ENCODE assay signal across 16 cellular contexts in genomic region chr6:128696651-128697391, GRCh38.
DNase-seq lines count a peak whose midpoint lies in the region; TF ChIP-seq lines count a peak whose summit lies in the region.
"Had no signal": no experiment of that assay in that cellular context is flagged by ENCODE, and none has a peak within 500 bp of the region (broad histone marks: within the 10 kb centered on the region; RNA-seq: fewer than 3 reads in every experiment).

No MANE protein-coding gene starts in this region.

- H3K9me3 Mint-ChIP-seq in MCF 10A (ENCODE audit: unreplicated experiment): no peaks in the 10 kb centered on the region
- H3K9me3 Mint-ChIP-seq: activated T-cell treated with anti-CD3 and anti-CD28 coated beads, Interleukin-2, amount 50 U/mL, for 4 hours had no signal

- no TSS peak for BruUV-seq in MCF 10A (replicated peaks; lab: Mats Ljungman, UMichigan)

- H3K4me1 ChIP-seq in breast epithelium (no peaks in the 10 kb centered on the region), SJSA1 (replicated peaks) (peaks cover 10% of the 10 kb centered on the region), right atrium auricular region (no peaks in the 10 kb centered on the region)
- H3K4me1 ChIP-seq: body of pancreas, esophagus muscularis mucosa, SJCRH30, stomach had no signal

- H3K9me3 ChIP-seq in breast epithelium: no peaks in the 10 kb centered on the region
- H3K9me3 ChIP-seq in SJSA1 (replicated peaks): no peaks in the 10 kb centered on the region
- H3K9me3 ChIP-seq in right atrium auricular region: no peaks in the 10 kb centered on the region
- H3K9me3 ChIP-seq: body of pancreas, esophagus muscularis mucosa, SJCRH30, stomach had no signal

- H3K27ac ChIP-seq in breast epithelium (no peak overlapping the region), SJSA1 (peak overlapping the region; percentile 15; the same call in 1 of the 2 replicates), right atrium auricular region (no peak overlapping the region)
- H3K27ac ChIP-seq: 22Rv1, body of pancreas, esophagus muscularis mucosa, SJCRH30, stomach had no signal

- no peak for TF ChIP-seq CTCF in MCF 10A (IDR thresholded peaks at IDR 0.05; ENCODE audit: unreplicated experiment)
- TF ChIP-seq CTCF in breast epithelium (IDR thresholded peaks at IDR 0.05): no peak
- no peak for TF ChIP-seq CTCF in right atrium auricular region (IDR thresholded peaks at IDR 0.05)

- H3K4me1 Mint-ChIP-seq in MCF 10A (ENCODE audit: insufficient read depth, unreplicated experiment): peaks cover 12% of the 10 kb centered on the region

- POLR2A ChIA-PET in MCF 10A (lab: Yijun Ruan, JAX): interaction anchor here (0.6 to 1.7 kb wide), 7 partner anchors 9 to 177 kb away, joined by 3 to 8 read pairs (median 3); partner anchors contain the start of gene PTPRK

- TF ChIP-seq POLR2A in breast epithelium (IDR thresholded peaks at IDR 0.05): no peak

- no peaks in the 10 kb centered on the region for H3K36me3 ChIP-seq in breast epithelium
- H3K36me3 ChIP-seq in SJSA1: no peaks in the 10 kb centered on the region
- H3K36me3 ChIP-seq in right atrium auricular region: no peaks in the 10 kb centered on the region
- H3K36me3 ChIP-seq: esophagus muscularis mucosa, SJCRH30, stomach had no signal

- no peaks in the 10 kb centered on the region for H3K27me3 Mint-ChIP-seq in MCF 10A (ENCODE audit: insufficient read depth, unreplicated experiment)

- intact Hi-C loops in MCF 10A (cut with micrococcal nuclease): no loop called here
- intact Hi-C loops in breast epithelium (cut with DNase I; ENCODE audit: low total_unique reads): no loop called here

- H3K4me3 Mint-ChIP-seq in MCF 10A (ENCODE audit: unreplicated experiment): no peak overlapping the region
- H3K4me3 Mint-ChIP-seq: activated T-cell treated with anti-CD3 and anti-CD28 coated beads, Interleukin-2, amount 50 U/mL, for 4 hours had no signal

- H3K27me3 ChIP-seq in breast epithelium (no peaks in the 10 kb centered on the region), SJSA1 (replicated peaks) (no peaks in the 10 kb centered on the region), right atrium auricular region (no peaks in the 10 kb centered on the region)
- H3K27me3 ChIP-seq: body of pancreas, esophagus muscularis mucosa, SJCRH30, stomach had no signal

- CTCF ChIA-PET in MCF 10A (lab: Yijun Ruan, JAX): interaction anchor here (0.5 kb wide), 1 partner anchor 835 kb away, joined by 3 read pairs; no protein-coding TSS in a partner anchor

- H3K27ac Mint-ChIP-seq in MCF 10A (ENCODE audit: low read depth, unreplicated experiment): no peak overlapping the region

- H3K36me3 Mint-ChIP-seq in MCF 10A (ENCODE audit: insufficient read depth, unreplicated experiment): no peaks in the 10 kb centered on the region

- DNase-seq in MCF 10A (ENCODE audit: unreplicated experiment): peak; percentile 58
- no peak for DNase-seq in breast epithelium (ENCODE audit: low spot score in 2 of 2)
- peak in 1 of 2 experiments; percentile 76 for DNase-seq in SJSA1 (ENCODE audit: low read depth in 1 of 2, low spot score in 2 of 2)
- peak; percentile 53 for DNase-seq in fibroblast of peridontal ligament (ENCODE audit: extremely low read depth)
- DNase-seq in stromal cell of bone marrow (ENCODE audit: low read depth): peak; percentile 15
- DNase-seq in NCI-H187 (lab: John Stamatoyannopoulos, UW): no peak
- no peak for DNase-seq in NCI-H2171 treated with DMSO at 0.1 percent for 48 hours (lab: John Stamatoyannopoulos, UW)
- DNase-seq in right atrium auricular region (ENCODE audit: low spot score): no peak
- DNase-seq: activated T-cell treated with anti-CD3 and anti-CD28 coated beads, Interleukin-2, amount 50 U/mL, for 4 hours; body of pancreas; left ventricle myocardium superior; SJCRH30; stimulated activated CD4-positive, alpha-beta T cell treated with anti-CD3 and anti-CD28 coated beads, Interleukin-2, amount 100 ng/mL, for 48 hours; stomach had no signal

- H3K4me3 ChIP-seq in breast epithelium: no peak overlapping the region
- H3K4me3 ChIP-seq in SJSA1: no peak overlapping the region
- H3K4me3 ChIP-seq in right atrium auricular region: no peak overlapping the region
- H3K4me3 ChIP-seq: body of pancreas, esophagus muscularis mucosa, SJCRH30, stomach had no signal

Comparison
In these comparisons a context has a peak if more than half of its experiments do, and no peak if none do; other contexts are left out.
1. DNase-seq: peak in MCF 10A (single experiment), fibroblast of peridontal ligament (single experiment) and stromal cell of bone marrow (single experiment); none in breast epithelium (0 of 2), NCI-H187 (0 of 2), NCI-H2171 treated with DMSO at 0.1 percent for 48 hours (single experiment) and right atrium auricular region (single experiment).